ENCODE assay signal across 1 cellular context in genomic region chr19:51794865-51795490, GRCh38.
TF ChIP-seq lines count a peak whose summit lies in the region.

Gene FPR3 (plus strand): TSS chr19:51795157. CDS start chr19:51823749, 28,592 bp downstream.

TF ChIP-seq in HepG2, 621 proteins besides CTCF, POLR2A, EP300 and RAD21 (continued from another document):
- TF ChIP-seq ZNF3 (CRISPR knock-in tag; IDR thresholded peaks at IDR 0.05) (no peak), PHF20 (CRISPR knock-in tag; IDR thresholded peaks at IDR 0.05) (no peak), SETDB1 (CRISPR knock-in tag; IDR thresholded peaks at IDR 0.05; ENCODE audit: borderline replicate concordance) (no peak), ZNF251 (CRISPR knock-in tag; IDR thresholded peaks at IDR 0.05) (no peak), ZSCAN21 (CRISPR knock-in tag; IDR thresholded peaks at IDR 0.05; ENCODE audit: borderline replicate concordance) (no peak), ZNF460 (CRISPR knock-in tag; IDR thresholded peaks at IDR 0.05; ENCODE audit: borderline replicate concordance) (no peak)
